Comparison of ENCODE assay signal across 10 cellular contexts in the genomic region with DNA sequence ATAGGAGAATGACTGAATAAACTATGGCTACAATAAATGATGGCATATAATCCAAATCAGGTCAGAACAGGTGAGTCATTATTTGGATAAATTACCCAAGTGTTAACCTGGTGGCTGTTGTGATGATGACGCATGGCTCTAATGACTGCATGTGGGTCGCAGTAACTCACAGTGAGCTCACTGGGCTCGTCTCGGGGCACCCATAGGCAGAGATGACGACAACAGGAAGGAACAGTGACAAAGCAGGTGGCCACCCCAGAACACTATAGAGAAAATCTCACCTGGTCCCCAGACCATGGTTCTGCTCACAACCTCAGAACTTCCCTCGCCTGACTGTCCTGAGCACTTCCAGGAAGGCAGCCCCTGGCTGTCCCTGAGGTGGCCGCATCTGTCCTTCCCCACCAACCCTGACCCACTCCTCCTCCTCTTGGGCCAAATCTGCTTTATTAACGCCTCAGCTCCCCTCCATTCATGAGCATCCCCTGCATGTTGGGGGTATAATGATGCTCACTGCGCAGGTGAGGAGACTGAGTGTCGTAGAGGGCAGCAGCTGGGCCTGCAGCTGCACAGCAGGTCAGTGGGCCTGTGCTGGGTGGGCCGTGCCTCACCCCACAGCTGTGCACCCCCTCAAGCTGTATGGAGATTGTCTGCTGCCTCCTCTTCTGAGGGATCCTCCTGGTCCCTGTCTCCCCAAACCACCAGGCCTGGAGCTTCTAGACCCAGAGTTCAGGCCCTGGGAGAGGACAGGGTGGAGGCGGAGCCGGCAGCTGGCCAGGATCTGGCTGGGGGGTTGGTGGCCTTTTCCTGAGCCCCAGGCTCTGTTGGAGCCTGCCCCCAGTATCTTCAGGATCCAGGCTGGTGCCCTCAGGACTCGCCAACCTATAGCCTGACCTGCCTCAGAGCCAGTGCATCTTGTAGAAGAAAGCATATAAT. TPM values are rescaled to one million over a fixed set of nuclear protein-coding genes. Genes with fewer than 3 reads are reported as not detected.
A peak's percentile ranks its signal among the peaks of the same experiment; 100 is the strongest.
DNase-seq lines count a peak whose midpoint lies in the region; ATAC-seq and TF ChIP-seq lines count a peak whose summit lies in the region.
"Had no signal": no experiment of that assay in that cellular context is flagged by ENCODE, and none has a peak within 500 bp of the region (broad histone marks: within the 10 kb centered on the region; RNA-seq: fewer than 3 reads in every experiment).

No MANE protein-coding gene starts in this region.

- WGBS in heart left ventricle, 4 donors = 68 to 80% (median 73%) methylated on average over 14 of the region's 14 CpGs
- 73 to 82% (median 78%) methylated on average over 8 to 14 of the region's 14 CpGs for WGBS in adrenal gland, 4 donors
- 84% methylated on average over 14 of the region's 14 CpGs for WGBS in urinary bladder

- peak overlapping the region in 8 of 12 donors; percentile 0 to 53 (median 32) for H3K27ac ChIP-seq in heart left ventricle
- peak overlapping the region in 3 of 5 donors; percentile 29 to 57 (median 57) for H3K27ac ChIP-seq in adrenal gland
- peak overlapping the region; percentile 38 for H3K27ac ChIP-seq in urinary bladder (ENCODE audit: low read depth)
- H3K27ac ChIP-seq in dorsolateral prefrontal cortex = peak overlapping the region in 1 of 59 donors; percentile 46
- H3K27ac ChIP-seq: gastrocnemius medialis, HL-60 had no signal

- intact Hi-C loops in heart left ventricle (cut with DNase I) = no loop called here
- intact Hi-C loops in Right ventricle myocardium inferior (cut with DNase I) = no loop called here
- intact Hi-C loops in adrenal gland (cut with DNase I) = no loop called here
- intact Hi-C loops in dorsolateral prefrontal cortex (cut with DNase I) = no loop called here

- peaks cover 0 to 24% (median 10%) of the 10 kb centered on the region in 12 donors for H3K4me1 ChIP-seq in heart left ventricle
- peaks cover 0 to 10% of the 10 kb centered on the region in 2 donors for H3K4me1 ChIP-seq in adrenal gland (replicated peaks in 1 of 2)
- H3K4me1 ChIP-seq in urinary bladder (ENCODE audit: insufficient read depth) = no peaks in the 10 kb centered on the region

- H3K27me3 ChIP-seq in heart left ventricle (peaks cover 0 to 7% (median 0%) of the 10 kb centered on the region in 9 donors), adrenal gland (no peaks in the 10 kb centered on the region), dorsolateral prefrontal cortex (peaks cover 0 to 56% (median 14%) of the 10 kb centered on the region in 45 donors)
- H3K27me3 ChIP-seq: gastrocnemius medialis had no signal

- TF ChIP-seq POLR2A in heart left ventricle (IDR thresholded peaks at IDR 0.05) (no peak), adrenal gland (IDR thresholded peaks at IDR 0.05) (no peak)

- TF ChIP-seq CTCF in heart left ventricle (IDR thresholded peaks at IDR 0.05) (no peak), adrenal gland (IDR thresholded peaks at IDR 0.05) (no peak), dorsolateral prefrontal cortex (IDR thresholded peaks at IDR 0.05 in 54 of 56, conservative IDR thresholded peaks at IDR 0.05 in 2 of 56; ENCODE audit: low read depth in 1 of 56, partially characterized antibody in 56 of 56) (no peak)

- H3K4me3 ChIP-seq in heart left ventricle (no peak overlapping the region), adrenal gland (no peak overlapping the region), urinary bladder (ENCODE audit: low read depth, low read length) (no peak overlapping the region), dorsolateral prefrontal cortex (no peak overlapping the region)
- H3K4me3 ChIP-seq: gastrocnemius medialis had no signal

- no peak for DNase-seq in heart left ventricle
- no peak for DNase-seq in Right ventricle myocardium inferior (ENCODE audit: missing footprints)
- DNase-seq in adrenal gland = peak in 1 of 7 donors; percentile 12
- DNase-seq in kidney tubule cell (ENCODE audit: low spot score) = peak; percentile 70
- DNase-seq in dorsolateral prefrontal cortex = no peak
- DNase-seq in inferior parietal cortex (ENCODE audit: extremely low spot score) = no peak

- ATAC-seq in heart left ventricle (peak in 2 of 4 donors; percentile 7 to 43), Right ventricle myocardium inferior (no peak), HG03342 (IDR thresholded peaks at IDR 0.05; ENCODE audit: unreplicated experiment) (no peak)

- H3K36me3 ChIP-seq in heart left ventricle (no peaks in the 10 kb centered on the region), adrenal gland (replicated peaks in 1 of 2) (no peaks in the 10 kb centered on the region), urinary bladder (ENCODE audit: insufficient read depth) (no peaks in the 10 kb centered on the region)
- H3K36me3 ChIP-seq: gastrocnemius medialis had no signal

- H3K9me3 ChIP-seq in heart left ventricle (no peaks in the 10 kb centered on the region), adrenal gland (replicated peaks in 1 of 3) (no peaks in the 10 kb centered on the region)
- H3K9me3 ChIP-seq: gastrocnemius medialis had no signal

RNA-seq across cellular contexts. Expression of a gene that starts 30.9 kb away (rescaled TPM):
- total RNA-seq in heart left ventricle (1 to 10 TPM; 3.6 to 8.7 (median 7.0) TPM), Right ventricle myocardium inferior (7.3 TPM), adrenal gland (10 to 100 TPM in 7 of 8 donors, 1 to 10 TPM in 1; 4.4 to 37.9 (median 21.8) TPM), urinary bladder (19.7 TPM), dorsolateral prefrontal cortex (10 to 100 TPM; 27.0 to 71.1 (median 44.1) TPM)
- polyA plus RNA-seq in heart left ventricle (10 to 100 TPM in 1 of 2 donors, 1 to 10 TPM in 1; 6.5 to 12.9 TPM), adrenal gland (10 to 100 TPM; 14.6 to 56.0 (median 34.5) TPM), urinary bladder (22.5 TPM)

RNA-seq across cellular contexts. Expression of a gene that starts 59.3 kb away (rescaled TPM):
- 1 to 10 TPM in 4 of 9 donors, under 1 TPM in 5; 0.32 to 2.6 (median 0.75) TPM for total RNA-seq in heart left ventricle
- polyA plus RNA-seq in heart left ventricle = under 1 TPM; 0.38 to 0.75 TPM
- total RNA-seq in Right ventricle myocardium inferior = 0.35 TPM
- 1 to 10 TPM in 7 of 8 donors, under 1 TPM in 1; 0.61 to 5.0 (median 2.1) TPM for total RNA-seq in adrenal gland
- 1 to 10 TPM; 2.1 to 4.7 (median 4.0) TPM for polyA plus RNA-seq in adrenal gland
- 5.6 TPM for total RNA-seq in urinary bladder
- 1.5 TPM for polyA plus RNA-seq in urinary bladder
- 10 to 100 TPM; 13.8 to 28.3 (median 20.2) TPM for total RNA-seq in dorsolateral prefrontal cortex
